In the genomic region with DNA sequence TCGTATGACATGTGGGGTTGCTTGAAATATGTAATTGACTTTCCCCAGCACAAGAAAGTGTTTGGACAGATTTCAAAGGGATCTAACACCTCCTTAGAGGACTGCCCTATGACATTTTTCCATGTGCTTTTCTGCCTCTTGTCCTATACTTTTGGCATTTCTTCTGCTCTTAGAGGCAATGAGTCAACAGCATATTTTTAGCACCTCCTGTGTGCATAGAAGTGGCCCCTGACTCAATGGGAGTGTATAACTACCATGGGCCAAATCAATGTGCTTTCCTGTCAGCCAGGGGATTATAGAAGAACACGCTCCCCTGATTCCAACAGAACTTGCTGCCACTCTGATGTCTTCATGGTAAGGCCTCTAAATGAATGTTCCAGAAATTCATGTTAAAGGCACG, we compare ENCODE assay signal across 7 cellular contexts. TPM values are rescaled to one million over a fixed set of nuclear protein-coding genes. Genes with fewer than 3 reads are reported as not detected.
"Had no signal": no experiment of that assay in that cellular context is flagged by ENCODE, and none has a peak within 500 bp of the region (broad histone marks: within the 10 kb centered on the region; RNA-seq: fewer than 3 reads in every experiment).

No MANE protein-coding gene starts in this region.

RNA-seq across cellular contexts. Expression of a gene that starts 4.7 kb away (rescaled TPM):
- total RNA-seq: HepG2 had no signal
- polyA plus RNA-seq: HepG2, IgD-negative memory B cell had no signal

RNA-seq across cellular contexts. Expression of a gene that starts 49.1 kb away (rescaled TPM):
- total RNA-seq: GM23248, H4, H7, HepG2, HFFc6, HT1080 had no signal
- polyA plus RNA-seq: GM23248, IgD-negative memory B cell had no signal
